25 cellular contexts compared by ENCODE assay signal in the genomic region with DNA sequence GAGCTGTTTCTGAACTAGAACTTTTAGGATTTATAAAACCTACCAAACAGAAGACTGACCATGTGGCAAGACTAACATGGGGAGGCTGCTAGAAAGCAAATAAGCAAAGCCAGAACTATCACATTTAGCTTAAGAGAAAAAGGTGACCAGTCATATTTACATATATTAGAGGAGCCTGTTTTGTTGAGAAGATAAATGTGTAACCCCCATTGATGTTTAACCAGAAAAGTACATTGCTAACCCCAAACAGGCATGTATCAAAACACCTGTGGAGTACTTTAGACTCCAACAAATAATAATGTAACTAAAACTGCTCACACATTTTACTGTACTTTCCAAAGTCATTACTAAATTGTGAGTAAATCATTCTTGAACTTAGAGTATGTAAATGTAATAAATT.
"Had no signal": no experiment of that assay in that cellular context is flagged by ENCODE, and none has a peak within 500 bp of the region (broad histone marks: within the 10 kb centered on the region; RNA-seq: fewer than 3 reads in every experiment).

No MANE protein-coding gene starts in this region.

- H3K36me3 ChIP-seq: uterus had no signal

- DNase-seq: activated CD4-positive, alpha-beta T cell treated with anti-CD3 and anti-CD28 coated beads for 1 hour; activated CD4-positive, alpha-beta T cell treated with anti-CD3 and anti-CD28 coated beads, Interleukin-2, amount 50 U/mL, for 1 hour; activated CD8-positive, alpha-beta memory T cell treated with anti-CD3 and anti-CD28 coated beads, Interleukin-2, amount 50 U/mL, for 48 hours; activated effector memory CD4-positive, alpha-beta T cell treated with Interleukin-2 at 50 U/mL for 16 hours; activated naive CD4-positive, alpha-beta T cell treated with anti-CD3 and anti-CD28 coated beads for 36 hours; activated T-cell treated with anti-CD3 and anti-CD28 coated beads, Interleukin-2, amount 50 U/mL, for 72 hours; anterior cingulate cortex; body of pancreas; head of caudate nucleus; hypothalamus; mesendoderm; naive B cell; occipital lobe; sigmoid colon; stimulated activated CD4-positive, alpha-beta T cell treated with anti-CD3 and anti-CD28 coated beads, Interleukin-15, amount 100 ng/mL, for 24 hours; stimulated activated CD4-positive, alpha-beta T cell treated with anti-CD3 and anti-CD28 coated beads, Interleukin-2, amount 100 ng/mL, for 48 hours; stimulated activated CD8-positive, alpha-beta memory T cell treated with anti-CD3 and anti-CD28 coated beads, Interleukin-4, amount 100 ng/mL, for 48 hours; stimulated activated naive B cell treated with anti-CD40 and anti-IgM and Interleukin-4, amounts not matched to agents 10 μg/mL and 1 μg/mL and 100 μg/mL, for 72 hours; T-helper 9 cell; testis; trophoblast cell; uterus had no signal

- H3K27me3 ChIP-seq: body of pancreas, gastroesophageal sphincter, sigmoid colon, testis, uterus had no signal

- H3K4me3 ChIP-seq: body of pancreas, gastroesophageal sphincter, sigmoid colon, smooth muscle cell, testis, uterus had no signal

- ATAC-seq: activated T-cell treated with anti-CD3 and anti-CD28 coated beads, Interleukin-2, amount 50 U/mL, for 72 hours; body of pancreas; gastroesophageal sphincter had no signal

- H3K9me3 ChIP-seq: body of pancreas, gastroesophageal sphincter, sigmoid colon, testis, uterus had no signal

- H3K27ac ChIP-seq: body of pancreas, epithelial cell of prostate, gastroesophageal sphincter, sigmoid colon, testis, uterus had no signal

- H3K4me1 ChIP-seq: testis, uterus had no signal

- H3K4me2 ChIP-seq: smooth muscle cell had no signal
